28 cellular contexts compared by ENCODE assay signal in genomic region chrX:12554206-12554605, GRCh38.
"Had no signal": no experiment of that assay in that cellular context is flagged by ENCODE, and none has a peak within 500 bp of the region (broad histone marks: within the 10 kb centered on the region; RNA-seq: fewer than 3 reads in every experiment).

No MANE protein-coding gene starts in this region.

- DNase-seq: stimulated activated CD4-positive, alpha-beta T cell treated with anti-CD3 and anti-CD28 coated beads, Interleukin-2, amount 100 ng/mL, for 48 hours; stimulated activated CD4-positive, alpha-beta T cell treated with anti-CD3 and anti-CD28 coated beads, Interleukin-4, amount 100 ng/mL, for 1 hour; stimulated activated CD4-positive, alpha-beta T cell treated with anti-CD3 and anti-CD28 coated beads, Interleukin-4, amount 100 ng/mL, for 24 hours; stimulated activated CD4-positive, alpha-beta T cell treated with anti-CD3 and anti-CD28 coated beads, Interleukin-4, amount 100 ng/mL, for 4 hours; stimulated activated CD8-positive, alpha-beta memory T cell treated with anti-CD3 and anti-CD28 coated beads, Interleukin-4, amount 100 ng/mL, for 48 hours; stimulated activated naive B cell treated with anti-CD40 and anti-IgM and Interleukin-4, amounts not matched to agents 10 μg/mL and 1 μg/mL and 100 μg/mL, for 72 hours; stimulated activated naive CD4-positive, alpha-beta T cell; stimulated activated naive CD4-positive, alpha-beta T cell treated with Interleukin-2 at 50 U/mL for 16 hours; stimulated activated naive CD8-positive, alpha-beta T cell treated with anti-CD3 and anti-CD28 coated beads, Interleukin-15, amount 100 ng/mL, for 72 hours; stimulated activated naive CD8-positive, alpha-beta T cell treated with anti-CD3 and anti-CD28 coated beads, Interleukin-15, Interleukin-2, amounts not matched to agents 100 U/mL and 50 U/mL, for 24 hours; stomach; substantia nigra; testis; thyroid gland; tibial artery; transverse colon; trophoblast cell; upper lobe of left lung; upper lobe of right lung; uterus had no signal

- H3K4me3 ChIP-seq: stomach, suprapubic skin, testis, thoracic aorta, thyroid gland, tibial artery, tibial nerve, transverse colon, upper lobe of left lung, upper lobe of right lung, uterus, vagina had no signal

- H3K4me1 ChIP-seq: stomach, suprapubic skin, testis, thyroid gland, tibial artery, tibial nerve, transverse colon, upper lobe of left lung, upper lobe of right lung, uterus, vagina had no signal

- H3K36me3 Mint-ChIP-seq: stimulated activated effector memory CD8-positive, alpha-beta T cell treated with anti-CD3 and anti-CD28 coated beads, Interleukin-12 subunit alpha, Interleukin-12 subunit beta, amount 100 ng/mL, for 72 hours; stimulated activated memory B cell treated with anti-CD40 and anti-IgM and Interleukin-4, amounts not matched to agents 10 μg/mL and 1 μg/mL and 100 μg/mL, for 72 hours; stimulated activated naive B cell treated with anti-CD40 and anti-IgM and Interleukin-4, amounts not matched to agents 10 μg/mL and 1 μg/mL and 100 μg/mL, for 72 hours; type B pancreatic cell had no signal

- H3K9me3 ChIP-seq: stomach, suprapubic skin, testis, thoracic aorta, thyroid gland, tibial artery, tibial nerve, transverse colon, upper lobe of left lung, upper lobe of right lung, uterus, vagina had no signal

- H3K9me3 Mint-ChIP-seq: stimulated activated effector memory CD8-positive, alpha-beta T cell treated with anti-CD3 and anti-CD28 coated beads, Interleukin-12 subunit alpha, Interleukin-12 subunit beta, amount 100 ng/mL, for 72 hours; stimulated activated memory B cell treated with anti-CD40 and anti-IgM and Interleukin-4, amounts not matched to agents 10 μg/mL and 1 μg/mL and 100 μg/mL, for 72 hours; stimulated activated naive B cell treated with anti-CD40 and anti-IgM and Interleukin-4, amounts not matched to agents 10 μg/mL and 1 μg/mL and 100 μg/mL, for 72 hours; stimulated activated naive CD8-positive, alpha-beta T cell treated with anti-CD3 and anti-CD28 coated beads, Interleukin-15, amount 100 ng/mL, for 72 hours; stimulated activated naive CD8-positive, alpha-beta T cell treated with anti-CD3 and anti-CD28 coated beads, Interleukin-15, Interleukin-2, amounts not matched to agents 100 ng/mL and 50 ng/mL, for 24 hours; type B pancreatic cell had no signal

- H3K27me3 ChIP-seq: stomach, suprapubic skin, testis, thyroid gland, tibial artery, transverse colon, upper lobe of left lung, upper lobe of right lung, uterus, vagina had no signal

- H3K27ac Mint-ChIP-seq: stimulated activated effector memory CD8-positive, alpha-beta T cell treated with anti-CD3 and anti-CD28 coated beads, Interleukin-12 subunit alpha, Interleukin-12 subunit beta, amount 100 ng/mL, for 72 hours; stimulated activated memory B cell treated with anti-CD40 and anti-IgM and Interleukin-4, amounts not matched to agents 10 μg/mL and 1 μg/mL and 100 μg/mL, for 72 hours; stimulated activated naive B cell treated with anti-CD40 and anti-IgM and Interleukin-4, amounts not matched to agents 10 μg/mL and 1 μg/mL and 100 μg/mL, for 72 hours; stimulated activated naive CD8-positive, alpha-beta T cell treated with anti-CD3 and anti-CD28 coated beads, Interleukin-15, amount 100 ng/mL, for 72 hours; stimulated activated naive CD8-positive, alpha-beta T cell treated with anti-CD3 and anti-CD28 coated beads, Interleukin-15, Interleukin-2, amounts not matched to agents 100 ng/mL and 50 ng/mL, for 24 hours; type B pancreatic cell had no signal

- H3K27me3 Mint-ChIP-seq: stimulated activated memory B cell treated with anti-CD40 and anti-IgM and Interleukin-4, amounts not matched to agents 10 μg/mL and 1 μg/mL and 100 μg/mL, for 72 hours; stimulated activated naive CD8-positive, alpha-beta T cell treated with anti-CD3 and anti-CD28 coated beads, Interleukin-15, amount 100 ng/mL, for 72 hours; stimulated activated naive CD8-positive, alpha-beta T cell treated with anti-CD3 and anti-CD28 coated beads, Interleukin-15, Interleukin-2, amounts not matched to agents 100 ng/mL and 50 ng/mL, for 24 hours; type B pancreatic cell had no signal

- H3K4me1 Mint-ChIP-seq: stimulated activated effector memory CD8-positive, alpha-beta T cell treated with anti-CD3 and anti-CD28 coated beads, Interleukin-12 subunit alpha, Interleukin-12 subunit beta, amount 100 ng/mL, for 72 hours; stimulated activated memory B cell treated with anti-CD40 and anti-IgM and Interleukin-4, amounts not matched to agents 10 μg/mL and 1 μg/mL and 100 μg/mL, for 72 hours; stimulated activated naive B cell treated with anti-CD40 and anti-IgM and Interleukin-4, amounts not matched to agents 10 μg/mL and 1 μg/mL and 100 μg/mL, for 72 hours; stimulated activated naive CD8-positive, alpha-beta T cell treated with anti-CD3 and anti-CD28 coated beads, Interleukin-15, amount 100 ng/mL, for 72 hours had no signal

- H3K36me3 ChIP-seq: stomach, suprapubic skin, thoracic aorta, thyroid gland, tibial artery, tibial nerve, transverse colon, upper lobe of left lung, upper lobe of right lung, uterus, vagina had no signal

- H3K4me3 Mint-ChIP-seq: stimulated activated effector memory CD8-positive, alpha-beta T cell treated with anti-CD3 and anti-CD28 coated beads, Interleukin-12 subunit alpha, Interleukin-12 subunit beta, amount 100 ng/mL, for 72 hours; stimulated activated memory B cell treated with anti-CD40 and anti-IgM and Interleukin-4, amounts not matched to agents 10 μg/mL and 1 μg/mL and 100 μg/mL, for 72 hours; stimulated activated naive B cell treated with anti-CD40 and anti-IgM and Interleukin-4, amounts not matched to agents 10 μg/mL and 1 μg/mL and 100 μg/mL, for 72 hours; stimulated activated naive CD8-positive, alpha-beta T cell treated with anti-CD3 and anti-CD28 coated beads, Interleukin-15, amount 100 ng/mL, for 72 hours; stimulated activated naive CD8-positive, alpha-beta T cell treated with anti-CD3 and anti-CD28 coated beads, Interleukin-15, Interleukin-2, amounts not matched to agents 100 ng/mL and 50 ng/mL, for 24 hours; type B pancreatic cell had no signal
